20 cellular contexts compared by ENCODE assay signal in genomic region chr5:57097526-57097925, GRCh38.
"Had no signal": no experiment of that assay in that cellular context is flagged by ENCODE, and none has a peak within 500 bp of the region (broad histone marks: within the 10 kb centered on the region; RNA-seq: fewer than 3 reads in every experiment).

No MANE protein-coding gene starts in this region.

- H3K27ac Mint-ChIP-seq: activated T-cell treated with anti-CD3 and anti-CD28 coated beads, Interleukin-2, amount 50 U/mL, for 72 hours; mesothelial cell of epicardium; nephron had no signal

- H3K4me1 Mint-ChIP-seq: central memory CD8-positive, alpha-beta T cell; mesothelial cell of epicardium; nephron had no signal

- ATAC-seq: activated T-cell treated with anti-CD3 and anti-CD28 coated beads, Interleukin-2, amount 50 U/mL, for 72 hours; left lobe of liver had no signal

- H3K4me3 Mint-ChIP-seq: activated T-cell treated with anti-CD3 and anti-CD28 coated beads, Interleukin-2, amount 50 U/mL, for 72 hours; central memory CD8-positive, alpha-beta T cell; mesothelial cell of epicardium; nephron had no signal

- DNase-seq: activated CD4-positive, alpha-beta T cell treated with anti-CD3 and anti-CD28 coated beads, Interleukin-2, amount 50 U/mL, for 1 hour; activated CD4-positive, CD25-positive, alpha-beta regulatory T cell treated with anti-CD3 and anti-CD28 coated beads, Interleukin-2, amount 50 U/mL, for 72 hours; activated CD8-positive, alpha-beta memory T cell treated with anti-CD3 and anti-CD28 coated beads for 24 hours; activated CD8-positive, alpha-beta memory T cell treated with anti-CD3 and anti-CD28 coated beads, Interleukin-2, amount 50 U/mL, for 48 hours; activated effector memory CD4-positive, alpha-beta T cell treated with anti-CD3 and anti-CD28 coated beads, Interleukin-2, amount 50 U/mL, for 16 hours; activated naive CD4-positive, alpha-beta T cell treated with anti-CD3 and anti-CD28 coated beads, Interleukin-2, amount 50 U/mL, for 16 hours; activated T-cell treated with anti-CD3 and anti-CD28 coated beads, Interleukin-2, amount 50 U/mL, for 72 hours; aorta; brain microvascular endothelial cell; colonic mucosa; foreskin melanocyte; glutamatergic neuron; hypothalamus; stimulated activated naive CD4-positive, alpha-beta T cell treated with Interleukin-2 at 50 U/mL for 16 hours; thyroid gland; uterus had no signal
